In genomic region chr2:61179701-61180639, GRCh38 we compare ENCODE assay signal across 8 cellular contexts. TPM values are rescaled to one million over a fixed set of nuclear protein-coding genes. Genes with fewer than 3 reads are reported as not detected.
A peak's percentile ranks its signal among the peaks of the same experiment; 100 is the strongest.
DNase-seq lines count a peak whose midpoint lies in the region; ATAC-seq and TF ChIP-seq lines count a peak whose summit lies in the region.

No MANE protein-coding gene starts in this region.

- H3K4me1 ChIP-seq in right atrium auricular region (peaks cover 0 to 48% of the 10 kb centered on the region in 2 donors), skeletal muscle satellite cell (ENCODE audit: control insufficient read depth, insufficient read depth, low read length) (peaks cover 49% of the 10 kb centered on the region)

- H3K27me3 ChIP-seq in right atrium auricular region, result no peaks in the 10 kb centered on the region
- H3K27me3 ChIP-seq in skeletal muscle satellite cell (ENCODE audit: control insufficient read depth, insufficient read depth, low read length), result no peaks in the 10 kb centered on the region

- H3K27ac ChIP-seq in right atrium auricular region, result peak overlapping the region; percentile 100

- DNase-seq in HT1080 (ENCODE audit: low read depth) (peak; percentile 15), amniotic epithelial cell (ENCODE audit: low read depth) (peak; percentile 87), right atrium auricular region (ENCODE audit: low spot score) (peak; percentile 76), iPS-NIHi7 (ENCODE audit: extremely low spot score) (no peak)
- no peak for DNase-seq in stimulated activated CD4-positive, alpha-beta T cell treated with anti-CD3 and anti-CD28 coated beads, Interleukin-15, amount 100 ng/mL, for 24 hours
- DNase-seq in NK-92 treated with Interleukin-12 subunit alpha and Interleukin-12 subunit beta, amount 100 ng/mL, for 24 hours (lab: John Stamatoyannopoulos, UW), result no peak

- H3K9ac ChIP-seq in skeletal muscle satellite cell (ENCODE audit: low read depth, low read length), result peak overlapping the region; percentile 94

- no peaks in the 10 kb centered on the region for H3K9me3 ChIP-seq in right atrium auricular region
- H3K9me3 ChIP-seq in skeletal muscle satellite cell (replicated peaks; ENCODE audit: low read length), result no peaks in the 10 kb centered on the region

- TF ChIP-seq CTCF in right atrium auricular region (IDR thresholded peaks at IDR 0.05), result no peak

- no peak for ATAC-seq in GM21381 (IDR thresholded peaks at IDR 0.05; ENCODE audit: unreplicated experiment)

- peaks cover 40% of the 10 kb centered on the region for H3K36me3 ChIP-seq in right atrium auricular region
- peaks cover 42% of the 10 kb centered on the region for H3K36me3 ChIP-seq in skeletal muscle satellite cell (ENCODE audit: insufficient read depth, low read length)

- H3K4me3 ChIP-seq in right atrium auricular region (peak overlapping the region in 1 of 2 donors; percentile 14), skeletal muscle satellite cell (ENCODE audit: low read length) (peak overlapping the region; percentile 91)

- H3K4me2 ChIP-seq in skeletal muscle satellite cell (ENCODE audit: low read length), result peak overlapping the region; percentile 96

RNA-seq across cellular contexts. Expression of gene C2orf74, which starts 18.0 kb away (rescaled TPM):
- total RNA-seq in HT1080 (2014; rRNA removed; shearing (Covaris generic)), result 29.8 and 30.5 TPM in 2 replicates
- polyA plus RNA-seq in HT1080 (2015; cell fraction: cytosol; rRNA removed), result 44.3 and 46.4 TPM in 2 replicates
- polyA plus RNA-seq in HT1080 (2015; cell fraction: nucleus; rRNA removed), result 16.9 and 17.2 TPM in 2 replicates
- total RNA-seq in right atrium auricular region, result 10 to 100 TPM; 28.0 to 51.3 TPM
- 9.0 and 10.1 TPM in 2 replicates for total RNA-seq in skeletal muscle satellite cell (2012; rRNA removed)

Comparison
In these comparisons a context has a peak if more than half of its experiments do, and no peak if none do; other contexts are left out.
1. DNase-seq: peak in HT1080 (single experiment), amniotic epithelial cell (single experiment) and right atrium auricular region (single experiment); none in stimulated activated CD4-positive, alpha-beta T cell treated with anti-CD3 and anti-CD28 coated beads, Interleukin-15, amount 100 ng/mL, for 24 hours (single experiment), NK-92 treated with Interleukin-12 subunit alpha and Interleukin-12 subunit beta, amount 100 ng/mL, for 24 hours (single experiment) and iPS-NIHi7 (single experiment).